8 cellular contexts compared by ENCODE assay signal in genomic region chr22:23565942-23566715, GRCh38. TPM values are rescaled to one million over a fixed set of nuclear protein-coding genes. Genes with fewer than 3 reads are reported as not detected.
DNase-seq lines count a peak whose midpoint lies in the region; ATAC-seq and TF ChIP-seq lines count a peak whose summit lies in the region.

No MANE protein-coding gene starts in this region.

- H4K20me1 ChIP-seq in BLaER1 (no peaks in the 10 kb centered on the region), MM.1S (ENCODE audit: insufficient read depth, low read length) (no peaks in the 10 kb centered on the region), neural progenitor cell (ENCODE audit: low read depth) (no peaks in the 10 kb centered on the region)

- H3K4me3 Mint-ChIP-seq in effector memory CD8-positive, alpha-beta T cell, result peak overlapping the region; percentile 79 to 80
- H3K4me3 Mint-ChIP-seq in neural progenitor cell, result peak overlapping the region; percentile 89

- ATAC-seq in effector memory CD8-positive, alpha-beta T cell (replicated peaks), result no peak
- ATAC-seq in GM18517 (IDR thresholded peaks at IDR 0.05; ENCODE audit: unreplicated experiment), result no peak
- no peak for ATAC-seq in HG02981 (IDR thresholded peaks at IDR 0.05; ENCODE audit: unreplicated experiment)

- H3K4me2 ChIP-seq in BLaER1 (peak overlapping the region; percentile 97), MM.1S (ENCODE audit: low read depth, low read length) (peak overlapping the region; percentile 64), neural progenitor cell (peak overlapping the region; percentile 86)

- H3K9me2 ChIP-seq in MM.1S (replicated peaks; ENCODE audit: insufficient read depth, low read length), result no peaks in the 10 kb centered on the region

- H2AFZ ChIP-seq in MM.1S (ENCODE audit: low read length) (peak overlapping the region; percentile 70; the same call in 1 of the 2 replicates), neural progenitor cell (replicated peaks) (peak overlapping the region; percentile 42)

- H3K4me1 ChIP-seq in BLaER1 (peaks cover 74% of the 10 kb centered on the region), MM.1S (ENCODE audit: low read length) (no peaks in the 10 kb centered on the region), neural progenitor cell (peaks cover 3% of the 10 kb centered on the region)

- H3K36me3 ChIP-seq in BLaER1 (peaks cover 6% of the 10 kb centered on the region), MM.1S (replicated peaks; ENCODE audit: insufficient read depth, low read length) (no peaks in the 10 kb centered on the region), neural progenitor cell (no peaks in the 10 kb centered on the region)

- H3K27me3 ChIP-seq in BLaER1 (no peaks in the 10 kb centered on the region), MM.1S (replicated peaks; ENCODE audit: insufficient read depth, low read length) (peaks cover 33% of the 10 kb centered on the region), neural progenitor cell (peaks cover 65% of the 10 kb centered on the region)

- DNase-seq in MM.1S, result no peak
- no peak for DNase-seq in effector memory CD8-positive, alpha-beta T cell
- DNase-seq in neural progenitor cell (ENCODE audit: low spot score), result peak; percentile 67
- no peak for DNase-seq in GM20000 (ENCODE audit: low spot score)
- no peak for DNase-seq in middle frontal gyrus (ENCODE audit: extremely low spot score, low spot score)

- H3K79me2 ChIP-seq in MM.1S (ENCODE audit: low read length) (no peaks in the 10 kb centered on the region), neural progenitor cell (ENCODE audit: low read depth) (no peaks in the 10 kb centered on the region)

- peaks cover 42 to 74% of the 10 kb centered on the region in 2 donors for H3K27me3 Mint-ChIP-seq in effector memory CD8-positive, alpha-beta T cell
- peaks cover 21% of the 10 kb centered on the region for H3K27me3 Mint-ChIP-seq in neural progenitor cell (ENCODE audit: insufficient read depth, low read depth)

- H3K9me3 ChIP-seq in BLaER1 (no peaks in the 10 kb centered on the region), MM.1S (replicated peaks; ENCODE audit: insufficient read depth, low read length) (no peaks in the 10 kb centered on the region), neural progenitor cell (ENCODE audit: low read depth) (no peaks in the 10 kb centered on the region)

- H3K27ac ChIP-seq in BLaER1, result peak overlapping the region; percentile 89
- H3K27ac ChIP-seq in MM.1S (ENCODE audit: low read length), result no peak overlapping the region
- no peak overlapping the region for H3K27ac ChIP-seq in neural progenitor cell

- H3K9ac ChIP-seq in BLaER1 (peak overlapping the region; percentile 87), MM.1S (ENCODE audit: low read length) (no peak overlapping the region), neural progenitor cell (no peak overlapping the region)

- H3F3A ChIP-seq in MM.1S (ENCODE audit: insufficient read depth, low read length), result no peaks in the 10 kb centered on the region
- H3F3A ChIP-seq in neural progenitor cell (ENCODE audit: low read depth), result peaks cover 13% of the 10 kb centered on the region

- H3K4me3 ChIP-seq in BLaER1 (peak overlapping the region; percentile 74), MM.1S (ENCODE audit: low read length) (peak overlapping the region; percentile 47), neural progenitor cell (peak overlapping the region; percentile 54)

- peaks cover 6 to 9% of the 10 kb centered on the region in 2 donors for H3K4me1 Mint-ChIP-seq in effector memory CD8-positive, alpha-beta T cell (ENCODE audit: low read depth in 2 of 2)
- H3K4me1 Mint-ChIP-seq in neural progenitor cell, result peaks cover 41% of the 10 kb centered on the region

- H3K9me3 Mint-ChIP-seq in effector memory CD8-positive, alpha-beta T cell, result no peaks in the 10 kb centered on the region
- H3K9me3 Mint-ChIP-seq in neural progenitor cell, result peaks cover 3% of the 10 kb centered on the region

- peak overlapping the region in 1 of 2 donors; percentile 32 for H3K27ac Mint-ChIP-seq in effector memory CD8-positive, alpha-beta T cell
- peak overlapping the region; percentile 72 for H3K27ac Mint-ChIP-seq in neural progenitor cell

- no peak for TF ChIP-seq CTCF in MM.1S (IDR thresholded peaks at IDR 0.05; ENCODE audit: low read length)
- no peak for TF ChIP-seq CTCF in neural progenitor cell (IDR thresholded peaks at IDR 0.05)
- no peak for TF ChIP-seq CTCF in GM20000 (IDR thresholded peaks at IDR 0.05; ENCODE audit: extremely low read depth, missing control alignments)

- no peaks in the 10 kb centered on the region for H3K36me3 Mint-ChIP-seq in effector memory CD8-positive, alpha-beta T cell (ENCODE audit: insufficient read depth)
- H3K36me3 Mint-ChIP-seq in neural progenitor cell, result no peaks in the 10 kb centered on the region

RNA-seq across cellular contexts. Expression of gene IGLL1, which starts 14.0 kb away (rescaled TPM):
- total RNA-seq in neural progenitor cell (ENCODE audit: low replicate concordance), result not detected in 2 replicates
